ENCODE assay signal across 1 cellular context in genomic region chr6:114816678-114817077, GRCh38.
A peak's percentile ranks its signal among the peaks of the same experiment; 100 is the strongest.
TF ChIP-seq lines count a peak whose summit lies in the region.

No MANE protein-coding gene starts in this region.

TF ChIP-seq in GM12878, 131 proteins besides CTCF, POLR2A, EP300 and RAD21 (continued from another document):
- TF ChIP-seq SKIL (IDR thresholded peaks at IDR 0.05; ENCODE audit: low read depth, poor library complexity, severe bottlenecking), result no peak
- TF ChIP-seq, protein P1, sequence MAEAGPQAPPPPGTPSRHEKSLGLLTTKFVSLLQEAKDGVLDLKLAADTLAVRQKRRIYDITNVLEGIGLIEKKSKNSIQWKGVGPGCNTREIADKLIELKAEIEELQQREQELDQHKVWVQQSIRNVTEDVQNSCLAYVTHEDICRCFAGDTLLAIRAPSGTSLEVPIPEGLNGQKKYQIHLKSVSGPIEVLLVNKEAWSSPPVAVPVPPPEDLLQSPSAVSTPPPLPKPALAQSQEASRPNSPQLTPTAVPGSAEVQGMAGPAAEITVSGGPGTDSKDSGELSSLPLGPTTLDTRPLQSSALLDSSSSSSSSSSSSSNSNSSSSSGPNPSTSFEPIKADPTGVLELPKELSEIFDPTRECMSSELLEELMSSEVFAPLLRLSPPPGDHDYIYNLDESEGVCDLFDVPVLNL (IDR thresholded peaks at IDR 0.05; ENCODE audit: low read depth, low read length), result no peak
- TF ChIP-seq, protein P2, sequence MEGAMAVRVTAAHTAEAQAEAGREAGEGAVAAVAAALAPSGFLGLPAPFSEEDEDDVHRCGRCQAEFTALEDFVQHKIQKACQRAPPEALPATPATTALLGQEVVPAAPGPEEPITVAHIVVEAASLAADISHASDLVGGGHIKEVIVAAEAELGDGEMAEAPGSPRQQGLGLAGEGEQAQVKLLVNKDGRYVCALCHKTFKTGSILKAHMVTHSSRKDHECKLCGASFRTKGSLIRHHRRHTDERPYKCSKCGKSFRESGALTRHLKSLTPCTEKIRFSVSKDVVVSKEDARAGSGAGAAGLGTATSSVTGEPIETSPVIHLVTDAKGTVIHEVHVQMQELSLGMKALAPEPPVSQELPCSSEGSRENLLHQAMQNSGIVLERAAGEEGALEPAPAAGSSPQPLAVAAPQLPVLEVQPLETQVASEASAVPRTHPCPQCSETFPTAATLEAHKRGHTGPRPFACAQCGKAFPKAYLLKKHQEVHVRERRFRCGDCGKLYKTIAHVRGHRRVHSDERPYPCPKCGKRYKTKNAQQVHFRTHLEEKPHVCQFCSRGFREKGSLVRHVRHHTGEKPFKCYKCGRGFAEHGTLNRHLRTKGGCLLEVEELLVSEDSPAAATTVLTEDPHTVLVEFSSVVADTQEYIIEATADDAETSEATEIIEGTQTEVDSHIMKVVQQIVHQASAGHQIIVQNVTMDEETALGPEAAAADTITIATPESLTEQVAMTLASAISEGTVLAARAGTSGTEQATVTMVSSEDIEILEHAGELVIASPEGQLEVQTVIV (IDR thresholded peaks at IDR 0.05; ENCODE audit: borderline replicate concordance, partially characterized antibody), result no peak
- TF ChIP-seq POLR2AphosphoS2 (IDR thresholded peaks at IDR 0.05; ENCODE audit: low read depth, low read length), result no peak
- TF ChIP-seq MTA2 (IDR thresholded peaks at IDR 0.05; ENCODE audit: low read depth), result 0 out of 2 replicates have a peak, but pooled peaks have one; percentile 47
- TF ChIP-seq CUX1 (IDR thresholded peaks at IDR 0.05; ENCODE audit: insufficient replicate concordance, low read depth, low read length), result no peak
- TF ChIP-seq, protein P3, sequence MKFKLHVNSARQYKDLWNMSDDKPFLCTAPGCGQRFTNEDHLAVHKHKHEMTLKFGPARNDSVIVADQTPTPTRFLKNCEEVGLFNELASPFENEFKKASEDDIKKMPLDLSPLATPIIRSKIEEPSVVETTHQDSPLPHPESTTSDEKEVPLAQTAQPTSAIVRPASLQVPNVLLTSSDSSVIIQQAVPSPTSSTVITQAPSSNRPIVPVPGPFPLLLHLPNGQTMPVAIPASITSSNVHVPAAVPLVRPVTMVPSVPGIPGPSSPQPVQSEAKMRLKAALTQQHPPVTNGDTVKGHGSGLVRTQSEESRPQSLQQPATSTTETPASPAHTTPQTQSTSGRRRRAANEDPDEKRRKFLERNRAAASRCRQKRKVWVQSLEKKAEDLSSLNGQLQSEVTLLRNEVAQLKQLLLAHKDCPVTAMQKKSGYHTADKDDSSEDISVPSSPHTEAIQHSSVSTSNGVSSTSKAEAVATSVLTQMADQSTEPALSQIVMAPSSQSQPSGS (IDR thresholded peaks at IDR 0.05; ENCODE audit: low read length), result peak; percentile 39; the same call in 1 of the 2 replicates
- peak; percentile 49; the same call in 1 of the 2 replicates for TF ChIP-seq JUNB (IDR thresholded peaks at IDR 0.05)
- no peak for TF ChIP-seq ZNF384 (IDR thresholded peaks at IDR 0.05; ENCODE audit: borderline replicate concordance, low read depth, low read length)
- TF ChIP-seq POLR2AphosphoS5 (IDR thresholded peaks at IDR 0.05; ENCODE audit: low read length), result no peak
- TF ChIP-seq EGR1 (IDR thresholded peaks at IDR 0.05; ENCODE audit: borderline replicate concordance in 1 of 2, low read depth in 2 of 2, low read length in 2 of 2), result no peak
- no peak for TF ChIP-seq PAX8 (IDR thresholded peaks at IDR 0.05)
- no peak for TF ChIP-seq NR2C1 (IDR thresholded peaks at IDR 0.05)
- TF ChIP-seq, protein P4, sequence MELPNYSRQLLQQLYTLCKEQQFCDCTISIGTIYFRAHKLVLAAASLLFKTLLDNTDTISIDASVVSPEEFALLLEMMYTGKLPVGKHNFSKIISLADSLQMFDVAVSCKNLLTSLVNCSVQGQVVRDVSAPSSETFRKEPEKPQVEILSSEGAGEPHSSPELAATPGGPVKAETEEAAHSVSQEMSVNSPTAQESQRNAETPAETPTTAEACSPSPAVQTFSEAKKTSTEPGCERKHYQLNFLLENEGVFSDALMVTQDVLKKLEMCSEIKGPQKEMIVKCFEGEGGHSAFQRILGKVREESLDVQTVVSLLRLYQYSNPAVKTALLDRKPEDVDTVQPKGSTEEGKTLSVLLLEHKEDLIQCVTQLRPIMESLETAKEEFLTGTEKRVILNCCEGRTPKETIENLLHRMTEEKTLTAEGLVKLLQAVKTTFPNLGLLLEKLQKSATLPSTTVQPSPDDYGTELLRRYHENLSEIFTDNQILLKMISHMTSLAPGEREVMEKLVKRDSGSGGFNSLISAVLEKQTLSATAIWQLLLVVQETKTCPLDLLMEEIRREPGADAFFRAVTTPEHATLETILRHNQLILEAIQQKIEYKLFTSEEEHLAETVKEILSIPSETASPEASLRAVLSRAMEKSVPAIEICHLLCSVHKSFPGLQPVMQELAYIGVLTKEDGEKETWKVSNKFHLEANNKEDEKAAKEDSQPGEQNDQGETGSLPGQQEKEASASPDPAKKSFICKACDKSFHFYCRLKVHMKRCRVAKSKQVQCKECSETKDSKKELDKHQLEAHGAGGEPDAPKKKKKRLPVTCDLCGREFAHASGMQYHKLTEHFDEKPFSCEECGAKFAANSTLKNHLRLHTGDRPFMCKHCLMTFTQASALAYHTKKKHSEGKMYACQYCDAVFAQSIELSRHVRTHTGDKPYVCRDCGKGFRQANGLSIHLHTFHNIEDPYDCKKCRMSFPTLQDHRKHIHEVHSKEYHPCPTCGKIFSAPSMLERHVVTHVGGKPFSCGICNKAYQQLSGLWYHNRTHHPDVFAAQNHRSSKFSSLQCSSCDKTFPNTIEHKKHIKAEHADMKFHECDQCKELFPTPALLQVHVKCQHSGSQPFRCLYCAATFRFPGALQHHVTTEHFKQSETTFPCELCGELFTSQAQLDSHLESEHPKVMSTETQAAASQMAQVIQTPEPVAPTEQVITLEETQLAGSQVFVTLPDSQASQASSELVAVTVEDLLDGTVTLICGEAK (IDR thresholded peaks at IDR 0.05; ENCODE audit: borderline replicate concordance), result no peak
- TF ChIP-seq MYC (IDR thresholded peaks at IDR 0.05; ENCODE audit: insufficient read depth, insufficient read length, insufficient replicate concordance, low read length, severe bottlenecking), result no peak
- peak; percentile 83 for TF ChIP-seq ATF7 (IDR thresholded peaks at IDR 0.05; ENCODE audit: low read depth)
- no peak for TF ChIP-seq DPF2 (IDR thresholded peaks at IDR 0.05)
- peak; percentile 60; the same call in 1 of the 2 replicates for TF ChIP-seq RELB (IDR thresholded peaks at IDR 0.05; ENCODE audit: low read depth)
- 0 out of 2 replicates have a peak, but pooled peaks have one; percentile 9 for TF ChIP-seq CREM (IDR thresholded peaks at IDR 0.05; ENCODE audit: low read depth)
- peak; percentile 13 for TF ChIP-seq MEF2B (IDR thresholded peaks at IDR 0.05; ENCODE audit: partially characterized antibody, poor library complexity, severe bottlenecking)
- no peak for TF ChIP-seq SMC3 (IDR thresholded peaks at IDR 0.05; ENCODE audit: borderline replicate concordance, low read length)
- no peak for TF ChIP-seq ASH2L (IDR thresholded peaks at IDR 0.05; ENCODE audit: borderline replicate concordance, low read depth)
- TF ChIP-seq PML (IDR thresholded peaks at IDR 0.05; ENCODE audit: low read length), result no peak
- no peak for TF ChIP-seq ZSCAN29 (IDR thresholded peaks at IDR 0.05)
- no peak for TF ChIP-seq GATAD2B (conservative IDR thresholded peaks at IDR 0.05; ENCODE audit: low read depth)
